In the genomic region with DNA sequence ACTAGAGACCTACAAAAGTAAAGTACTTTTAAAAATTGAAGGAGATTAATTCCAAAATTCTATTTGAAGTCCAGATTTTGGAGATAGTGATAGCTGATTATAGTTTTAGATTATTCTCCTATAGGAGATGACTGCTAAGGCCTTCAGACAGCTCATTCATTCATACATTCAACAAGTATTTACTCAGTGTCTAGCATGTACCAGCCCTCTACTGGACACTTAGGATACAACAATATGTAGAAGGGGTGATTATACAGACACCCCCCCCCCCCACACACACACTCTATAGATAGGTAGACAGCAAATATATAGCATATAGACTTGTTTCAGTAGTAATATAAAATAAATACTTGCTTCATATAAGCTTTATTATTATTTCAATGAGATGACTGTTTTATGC, we compare ENCODE assay signal across 9 cellular contexts.
DNase-seq lines count a peak whose midpoint lies in the region; ATAC-seq and TF ChIP-seq lines count a peak whose summit lies in the region.
"Had no signal": no experiment of that assay in that cellular context is flagged by ENCODE, and none has a peak within 500 bp of the region (broad histone marks: within the 10 kb centered on the region; RNA-seq: fewer than 3 reads in every experiment).

No MANE protein-coding gene starts in this region.

- H3K27ac ChIP-seq in AG04450 (ENCODE audit: low read depth, low read length) (no peak overlapping the region), mammary epithelial cell (ENCODE audit: insufficient read depth, low read depth, low read length) (no peak overlapping the region)

- H3K4me2 ChIP-seq in mammary epithelial cell (ENCODE audit: insufficient read depth, low read depth, low read length) = no peak overlapping the region

- H3K9me3 ChIP-seq in AG04450 (ENCODE audit: control insufficient read depth, insufficient read depth, low read length) = no peaks in the 10 kb centered on the region
- H3K9me3 ChIP-seq in mammary epithelial cell (replicated peaks; ENCODE audit: insufficient read depth, low read length) = no peaks in the 10 kb centered on the region

- POLR2A ChIA-PET in AG04450 (lab: Yijun Ruan, JAX) = no interaction called here

- H3K79me2 ChIP-seq in mammary epithelial cell (ENCODE audit: insufficient read depth, low read length) = no peaks in the 10 kb centered on the region

- TF ChIP-seq CTCF in AG04450 (IDR thresholded peaks at IDR 0.05; ENCODE audit: low read depth, low read length) (peak; percentile 26), GM10266 (IDR thresholded peaks at IDR 0.05; ENCODE audit: control insufficient read depth, insufficient read depth, low read depth, missing control alignments) (peak; percentile 27), mammary epithelial cell (conservative IDR thresholded peaks at IDR 0.05 in 1 of 2, IDR thresholded peaks at IDR 0.05 in 1 of 2; ENCODE audit: extremely low read depth in 1 of 2, insufficient read depth in 1 of 2, low read depth in 1 of 2, low read length in 2 of 2) (peak; percentile 21 to 43), retinal pigment epithelial cell (conservative IDR thresholded peaks at IDR 0.05; ENCODE audit: low read depth, low read length) (peak; percentile 4)

- H2AFZ ChIP-seq in mammary epithelial cell (ENCODE audit: low read depth, low read length) = no peak overlapping the region

- DNase-seq in AG04450 (ENCODE audit: low read depth, low spot score) (no peak), GM10266 (ENCODE audit: extremely low spot score) (peak; percentile 6), HPDE6-E6E7 (ENCODE audit: extremely low spot score) (peak; percentile 16), mammary epithelial cell (peak; percentile 8), retinal pigment epithelial cell (ENCODE audit: low read depth) (no peak), NCI-H1436 treated with DMSO at 0.1 percent for 48 hours (lab: John Stamatoyannopoulos, UW) (no peak)
- no peak for DNase-seq in activated naive CD8-positive, alpha-beta T cell treated with anti-CD3 and anti-CD28 coated beads, Interleukin-2, amount 50 U/mL, for 24 hours

- no peaks in the 10 kb centered on the region for H3K36me3 Mint-ChIP-seq in activated naive CD8-positive, alpha-beta T cell treated with anti-CD3 and anti-CD28 coated beads, Interleukin-2, amount 50 U/mL, for 24 hours (ENCODE audit: low read depth)
- H3K36me3 Mint-ChIP-seq: activated naive CD8-positive, alpha-beta T cell had no signal

- H3K4me1 ChIP-seq in mammary epithelial cell (ENCODE audit: insufficient read depth, low read length) = no peaks in the 10 kb centered on the region

- CTCF ChIA-PET in AG04450 (lab: Charles Lee) (interaction anchor here (0.9 kb wide), 1 partner anchor 12 kb away, joined by 3 read pairs; no protein-coding TSS in a partner anchor), mammary epithelial cell (lab: Charles Lee; ENCODE audit: low non-redundant PET) (interaction anchor here (0.5 kb wide), 1 partner anchor 59 kb away, joined by 3 read pairs; no protein-coding TSS in a partner anchor)

- no peak overlapping the region for H3K27ac Mint-ChIP-seq in activated naive CD8-positive, alpha-beta T cell treated with anti-CD3 and anti-CD28 coated beads, Interleukin-2, amount 50 U/mL, for 24 hours
- H3K27ac Mint-ChIP-seq: activated naive CD8-positive, alpha-beta T cell had no signal

- no peaks in the 10 kb centered on the region for H3K4me1 Mint-ChIP-seq in activated naive CD8-positive, alpha-beta T cell treated with anti-CD3 and anti-CD28 coated beads, Interleukin-2, amount 50 U/mL, for 24 hours

- dilution Hi-C loops in mammary epithelial cell (cut with HindIII; ENCODE audit: low sequenced_read_pairs) = no loop called here

- in situ Hi-C loops in mammary epithelial cell (cut with MboI; ENCODE audit: low sequenced_read_pairs in 2 of 2) = no loop called here

- H3K4me3 Mint-ChIP-seq in activated naive CD8-positive, alpha-beta T cell treated with anti-CD3 and anti-CD28 coated beads, Interleukin-2, amount 50 U/mL, for 24 hours = no peak overlapping the region
- H3K4me3 Mint-ChIP-seq: activated naive CD8-positive, alpha-beta T cell had no signal

- intact Hi-C loops in mammary epithelial cell (cut with micrococcal nuclease) = no loop called here

- no TSS peak for BruUV-seq in mammary epithelial cell (replicated peaks; lab: Mats Ljungman, UMichigan)

- ATAC-seq in GM19397 (IDR thresholded peaks at IDR 0.05; ENCODE audit: unreplicated experiment) = no peak
- no peak for ATAC-seq in activated naive CD8-positive, alpha-beta T cell treated with anti-CD3 and anti-CD28 coated beads, Interleukin-2, amount 50 U/mL, for 24 hours

- H3K9me3 Mint-ChIP-seq in activated naive CD8-positive, alpha-beta T cell treated with anti-CD3 and anti-CD28 coated beads, Interleukin-2, amount 50 U/mL, for 24 hours = no peaks in the 10 kb centered on the region

- H3K4me3 ChIP-seq in AG04450 (ENCODE audit: low read depth, low read length) (no peak overlapping the region), mammary epithelial cell (replicated peaks in 1 of 3; ENCODE audit: insufficient read depth in 1 of 3, low read depth in 2 of 3, low read length in 3 of 3) (no peak overlapping the region), retinal pigment epithelial cell (ENCODE audit: low read length) (no peak overlapping the region)

- H3K27me3 ChIP-seq in AG04450 (ENCODE audit: control insufficient read depth, insufficient read depth, low read length) (no peaks in the 10 kb centered on the region), mammary epithelial cell (ENCODE audit: insufficient read depth, low read length) (no peaks in the 10 kb centered on the region)

- H3K27me3 Mint-ChIP-seq in activated naive CD8-positive, alpha-beta T cell treated with anti-CD3 and anti-CD28 coated beads, Interleukin-2, amount 50 U/mL, for 24 hours = no peaks in the 10 kb centered on the region
- H3K27me3 Mint-ChIP-seq: activated naive CD8-positive, alpha-beta T cell had no signal

- no peaks in the 10 kb centered on the region for H4K20me1 ChIP-seq in mammary epithelial cell (ENCODE audit: insufficient read depth, low read length)

- H3K36me3 ChIP-seq in mammary epithelial cell (ENCODE audit: insufficient read depth, low read length) = no peaks in the 10 kb centered on the region

- H3K9ac ChIP-seq in mammary epithelial cell (ENCODE audit: insufficient read depth, low read length) = no peak overlapping the region

Comparison
In these comparisons a context has a peak if more than half of its experiments do, and no peak if none do; other contexts are left out.
1. DNase-seq: peak in GM10266 (single experiment), HPDE6-E6E7 (single experiment) and mammary epithelial cell (single experiment); none in AG04450 (single experiment), retinal pigment epithelial cell (single experiment), NCI-H1436 treated with DMSO at 0.1 percent for 48 hours (single experiment) and activated naive CD8-positive, alpha-beta T cell treated with anti-CD3 and anti-CD28 coated beads, Interleukin-2, amount 50 U/mL, for 24 hours (single experiment).
2. Peak in every context shown above with its lines, with median percentiles within 50 percentile points of each other: CTCF ChIP-seq.